In genomic region chrX:153724252-153725038, GRCh38 we compare ENCODE assay signal across 8 cellular contexts. TPM values are rescaled to one million over a fixed set of nuclear protein-coding genes. Genes with fewer than 3 reads are reported as not detected.
DNase-seq lines count a peak whose midpoint lies in the region; ATAC-seq and TF ChIP-seq lines count a peak whose summit lies in the region.

ABCD1 (plus strand) TSS chrX:153724856; CDS start chrX:153725267, 411 bp downstream.
BCAP31 (minus strand) TSS chrX:153724387; CDS start chrX:153723244, 1,143 bp downstream.

- peak within 1 kb of the TSS; percentile 50 to 71 for H3K4me3 ChIP-seq in left lung

- H3K9me3 Mint-ChIP-seq in activated CD4-positive, alpha-beta T cell treated with anti-CD3 and anti-CD28 coated beads, Interleukin-2, amount 10 ng/mL, durations not matched to agents 24 days and 14 days, result no peaks in the 10 kb centered on the region

- H3K36me3 ChIP-seq in left lung, result peaks cover 0 to 20% of the 10 kb centered on the region in 2 donors

- TF ChIP-seq POLR2A in GM19099 (IDR thresholded peaks at IDR 0.05; ENCODE audit: extremely low read depth, insufficient read length, low read depth), result peak; percentile 80

- no peaks in the 10 kb centered on the region for H3K9me3 ChIP-seq in left lung

- H3K4me3 Mint-ChIP-seq in activated CD4-positive, alpha-beta T cell treated with anti-CD3 and anti-CD28 coated beads, Interleukin-2, amount 10 ng/mL, durations not matched to agents 24 days and 14 days, result peak within 1 kb of the TSS; percentile 90

- TF ChIP-seq CTCF in left lung (IDR thresholded peaks at IDR 0.05), result no peak

- peak within 1 kb of the TSS; percentile 82 to 89 for H3K27ac ChIP-seq in left lung

- peaks cover 14% of the 10 kb centered on the region for H3K4me1 Mint-ChIP-seq in activated CD4-positive, alpha-beta T cell treated with anti-CD3 and anti-CD28 coated beads, Interleukin-2, amount 10 ng/mL, durations not matched to agents 24 days and 14 days

- ATAC-seq in HG03378 (IDR thresholded peaks at IDR 0.05; ENCODE audit: unreplicated experiment), result peak; percentile 29
- peak; percentile 79 for ATAC-seq in left lung

- peaks cover 20 to 53% of the 10 kb centered on the region in 2 donors for H3K4me1 ChIP-seq in left lung

- DNase-seq in AML-193 (lab: John Stamatoyannopoulos, UW), result peak; percentile 58 to 66
- DNase-seq in NCI-H526 treated with DMSO at 0.1 percent for 48 hours (lab: John Stamatoyannopoulos, UW), result peak; percentile 72
- DNase-seq in activated CD4-positive, alpha-beta T cell treated with anti-CD3 and anti-CD28 coated beads, Interleukin-2, amount 10 ng/mL, durations not matched to agents 24 days and 14 days, result peak; percentile 97
- peak; percentile 80 for DNase-seq in dedifferentiated amniotic fluid mesenchymal stem cell (ENCODE audit: extremely low spot score)
- peak; percentile 90 to 96 for DNase-seq in left lung
- peak; percentile 86 to 89 for DNase-seq in stimulated activated CD4-positive, alpha-beta T cell treated with anti-CD3 and anti-CD28 coated beads, Interleukin-2, amount 100 ng/mL, for 24 hours

- peaks cover 12% of the 10 kb centered on the region for H3K36me3 Mint-ChIP-seq in activated CD4-positive, alpha-beta T cell treated with anti-CD3 and anti-CD28 coated beads, Interleukin-2, amount 10 ng/mL, durations not matched to agents 24 days and 14 days (ENCODE audit: low read depth)

- H3K27me3 Mint-ChIP-seq in activated CD4-positive, alpha-beta T cell treated with anti-CD3 and anti-CD28 coated beads, Interleukin-2, amount 10 ng/mL, durations not matched to agents 24 days and 14 days, result no peaks in the 10 kb centered on the region

- intact Hi-C loops in activated CD4-positive, alpha-beta T cell treated with anti-CD3 and anti-CD28 coated beads, Interleukin-2, amount 10 ng/mL, durations not matched to agents 24 days and 14 days (cut with micrococcal nuclease), result loop anchor here (2.0 to 5.0 kb wide), 5 partner anchors 37 to 252 kb away; partner anchors contain the start of genes ARHGAP4, CCNQ, HAUS7 and HCFC1
- intact Hi-C loops in left lung (cut with DNase I), result no loop called here

- H3K27ac Mint-ChIP-seq in activated CD4-positive, alpha-beta T cell treated with anti-CD3 and anti-CD28 coated beads, Interleukin-2, amount 10 ng/mL, durations not matched to agents 24 days and 14 days, result peak within 1 kb of the TSS; percentile 89

- H3K27me3 ChIP-seq in left lung, result no peaks in the 10 kb centered on the region

RNA-seq across cellular contexts. Expression of gene ABCD1, which starts in this region (rescaled TPM):
- 6.6 and 7.7 TPM in 2 replicates for total RNA-seq in activated CD4-positive, alpha-beta T cell treated with anti-CD3 and anti-CD28 coated beads, Interleukin-2, amount 10 ng/mL, durations not matched to agents 24 days and 14 days
- total RNA-seq in left lung, result 10 to 100 TPM; 14.2 to 18.5 TPM

RNA-seq across cellular contexts. Expression of gene BCAP31, which starts in this region (rescaled TPM):
- total RNA-seq in activated CD4-positive, alpha-beta T cell treated with anti-CD3 and anti-CD28 coated beads, Interleukin-2, amount 10 ng/mL, durations not matched to agents 24 days and 14 days, result 154 and 157 TPM in 2 replicates
- 100 to 1,000 TPM; 218 to 243 TPM for total RNA-seq in left lung

Comparison
In these comparisons a context has a peak if more than half of its experiments do, and no peak if none do; other contexts are left out.
1. Peak in every context shown above with its lines: DNase-seq, ATAC-seq, H3K4me3 ChIP-seq and H3K27ac ChIP-seq.